Comparison of ENCODE assay signal across 9 cellular contexts in genomic region chr14:61280526-61281185, GRCh38. TPM values are rescaled to one million over a fixed set of nuclear protein-coding genes. Genes with fewer than 3 reads are reported as not detected.
DNase-seq lines count a peak whose midpoint lies in the region; ATAC-seq and TF ChIP-seq lines count a peak whose summit lies in the region.
"Had no signal": no experiment of that assay in that cellular context is flagged by ENCODE, and none has a peak within 500 bp of the region (broad histone marks: within the 10 kb centered on the region; RNA-seq: fewer than 3 reads in every experiment).

No MANE protein-coding gene starts in this region.

- WGBS in neuronal stem cell (ENCODE audit: extremely low coverage in 2 of 2, insufficient read length in 2 of 2, insufficient replicate concordance in 1 of 2), 2 donors, result no CpG with 5 or more reads among the region's 81 CpGs

- no peak overlapping the region for H4K8ac ChIP-seq in neuronal stem cell (ENCODE audit: low read depth, low read length)

- no peaks in the 10 kb centered on the region for H3K36me3 Mint-ChIP-seq in activated T-helper 1 cell treated with anti-CD3 and anti-CD28 coated beads, Interleukin-12 subunit alpha, Interleukin-12 subunit beta, Interleukin-2, Interleukin-4 antibody, amounts not matched to agents 30 ng/mL and 10 ng/mL and 1 ng/mL, durations not matched to agents 14 hours and 24 hours and 36 hours (ENCODE audit: low read depth)

- H3K36me3 ChIP-seq in ES-I3 (ENCODE audit: insufficient read depth, low read length) (no peaks in the 10 kb centered on the region), neuronal stem cell (replicated peaks in 1 of 2; ENCODE audit: control insufficient read depth in 2 of 2, insufficient read depth in 2 of 2, low read length in 2 of 2) (no peaks in the 10 kb centered on the region), stomach smooth muscle (ENCODE audit: control insufficient read depth in 2 of 2, insufficient read depth in 2 of 2, low read length in 2 of 2) (no peaks in the 10 kb centered on the region)

- H3K4me1 Mint-ChIP-seq in activated T-helper 1 cell treated with anti-CD3 and anti-CD28 coated beads, Interleukin-12 subunit alpha, Interleukin-12 subunit beta, Interleukin-2, Interleukin-4 antibody, amounts not matched to agents 30 ng/mL and 10 ng/mL and 1 ng/mL, durations not matched to agents 14 hours and 24 hours and 36 hours (ENCODE audit: low read depth), result peaks cover 34% of the 10 kb centered on the region

- H3K4me2 ChIP-seq in neuronal stem cell (ENCODE audit: insufficient read depth, low read length, poor library complexity, severe bottlenecking), result peak overlapping the region; percentile 83

- H3K9me3 ChIP-seq in ES-I3 (ENCODE audit: control insufficient read depth, insufficient read depth, low read length) (no peaks in the 10 kb centered on the region), neuronal stem cell (replicated peaks in 1 of 2; ENCODE audit: control insufficient read depth in 2 of 2, insufficient read depth in 1 of 2, low read depth in 1 of 2, low read length in 2 of 2) (peaks cover 0 to 7% of the 10 kb centered on the region in 2 donors), stomach smooth muscle (ENCODE audit: control insufficient read depth in 2 of 2, low read length in 2 of 2) (no peaks in the 10 kb centered on the region)

- intact Hi-C loops in activated T-helper 1 cell treated with anti-CD3 and anti-CD28 coated beads, Interleukin-12 subunit alpha, Interleukin-12 subunit beta, Interleukin-2, Interleukin-4 antibody, amounts not matched to agents 30 ng/mL and 10 ng/mL and 1 ng/mL, durations not matched to agents 14 hours and 24 hours and 36 hours (cut with micrococcal nuclease), result loop anchor here (1.0 to 5.0 kb wide), 2 partner anchors 11 to 42 kb away; partner anchors contain the start of gene PRKCH

- H3K27ac ChIP-seq in neuronal stem cell (replicated peaks; ENCODE audit: low read length) (no peak overlapping the region), stomach smooth muscle (ENCODE audit: low read length) (no peak overlapping the region)

- peak overlapping the region; percentile 71 for H2BK15ac ChIP-seq in neuronal stem cell (ENCODE audit: low read length)

- peak overlapping the region; percentile 90 for H2AFZ ChIP-seq in neuronal stem cell (ENCODE audit: low read length)

- H2BK12ac ChIP-seq in neuronal stem cell (ENCODE audit: low read length), result no peak overlapping the region

- peak overlapping the region; percentile 26 for H3K4me3 ChIP-seq in fibroblast of villous mesenchyme (ENCODE audit: low read depth, low read length)
- peak overlapping the region in 1 of 2 donors; percentile 80 for H3K4me3 ChIP-seq in neuronal stem cell (ENCODE audit: low read length in 2 of 2)
- H3K4me3 ChIP-seq in stomach smooth muscle (ENCODE audit: low read length in 2 of 2), result peak overlapping the region; percentile 43 to 67
- H3K4me3 ChIP-seq: K562 had no signal

- H3K27me3 Mint-ChIP-seq in activated T-helper 1 cell treated with anti-CD3 and anti-CD28 coated beads, Interleukin-12 subunit alpha, Interleukin-12 subunit beta, Interleukin-2, Interleukin-4 antibody, amounts not matched to agents 30 ng/mL and 10 ng/mL and 1 ng/mL, durations not matched to agents 14 hours and 24 hours and 36 hours (ENCODE audit: insufficient read depth), result peaks cover 25% of the 10 kb centered on the region

- H3K23ac ChIP-seq in neuronal stem cell (ENCODE audit: low read depth, low read length, poor library complexity), result peak overlapping the region; percentile 80

- ATAC-seq in GM18498 (IDR thresholded peaks at IDR 0.05; ENCODE audit: unreplicated experiment) (no peak), HG02884 (IDR thresholded peaks at IDR 0.05; ENCODE audit: unreplicated experiment) (no peak)
- ATAC-seq: K562 had no signal

- no peak overlapping the region for H2BK120ac ChIP-seq in neuronal stem cell (ENCODE audit: low read depth, low read length)

- H2AK5ac ChIP-seq in neuronal stem cell (ENCODE audit: low read depth, low read length), result no peak overlapping the region

- peak overlapping the region; percentile 85 for H2BK5ac ChIP-seq in neuronal stem cell (ENCODE audit: low read length)

- H3K27me3 ChIP-seq in neuronal stem cell (ENCODE audit: control insufficient read depth in 3 of 3, insufficient read depth in 3 of 3, low read depth in 1 of 3, low read length in 3 of 3) (peaks cover 18 to 83% (median 28%) of the 10 kb centered on the region in 3 experiments), stomach smooth muscle (ENCODE audit: control insufficient read depth in 1 of 2, insufficient read depth in 2 of 2, low read length in 2 of 2) (peaks cover 11 to 37% of the 10 kb centered on the region in 2 donors)

- H3K18ac ChIP-seq in neuronal stem cell (ENCODE audit: low read length), result peak overlapping the region; percentile 90

- peak overlapping the region; percentile 59 for H3K4ac ChIP-seq in neuronal stem cell (ENCODE audit: low read length)

- H3K27ac Mint-ChIP-seq in activated T-helper 1 cell treated with anti-CD3 and anti-CD28 coated beads, Interleukin-12 subunit alpha, Interleukin-12 subunit beta, Interleukin-2, Interleukin-4 antibody, amounts not matched to agents 30 ng/mL and 10 ng/mL and 1 ng/mL, durations not matched to agents 14 hours and 24 hours and 36 hours, result peak overlapping the region; percentile 69

- peak; percentile 63 for DNase-seq in NCI-H510A (lab: John Stamatoyannopoulos, UW)
- DNase-seq in activated T-helper 1 cell treated with anti-CD3 and anti-CD28 coated beads, Interleukin-12 subunit alpha, Interleukin-12 subunit beta, Interleukin-2, Interleukin-4 antibody, amounts not matched to agents 30 ng/mL and 10 ng/mL and 1 ng/mL, durations not matched to agents 14 hours and 24 hours and 36 hours (ENCODE audit: low spot score), result peak; percentile 68
- peak; percentile 10 for DNase-seq in fibroblast of villous mesenchyme (ENCODE audit: low read depth)
- no peak for DNase-seq in neuronal stem cell (ENCODE audit: low spot score)

- H3K4me3 Mint-ChIP-seq in activated T-helper 1 cell treated with anti-CD3 and anti-CD28 coated beads, Interleukin-12 subunit alpha, Interleukin-12 subunit beta, Interleukin-2, Interleukin-4 antibody, amounts not matched to agents 30 ng/mL and 10 ng/mL and 1 ng/mL, durations not matched to agents 14 hours and 24 hours and 36 hours, result peak overlapping the region; percentile 84

- no peaks in the 10 kb centered on the region for H3K4me1 ChIP-seq in ES-I3 (ENCODE audit: insufficient read depth, low read length)
- H3K4me1 ChIP-seq in neuronal stem cell (ENCODE audit: control insufficient read depth in 2 of 2, insufficient read depth in 1 of 2, low read depth in 1 of 2, low read length in 2 of 2), result no peaks in the 10 kb centered on the region
- no peaks in the 10 kb centered on the region for H3K4me1 ChIP-seq in stomach smooth muscle (ENCODE audit: control insufficient read depth, insufficient read depth, low read length)

- no peaks in the 10 kb centered on the region for H3K9me3 Mint-ChIP-seq in activated T-helper 1 cell treated with anti-CD3 and anti-CD28 coated beads, Interleukin-12 subunit alpha, Interleukin-12 subunit beta, Interleukin-2, Interleukin-4 antibody, amounts not matched to agents 30 ng/mL and 10 ng/mL and 1 ng/mL, durations not matched to agents 14 hours and 24 hours and 36 hours

- H3K9ac ChIP-seq in ES-I3 (ENCODE audit: low read depth, low read length), result peak overlapping the region; percentile 76
- H3K9ac ChIP-seq in neuronal stem cell (ENCODE audit: low read depth, low read length, poor library complexity), result peak overlapping the region; percentile 30
- H3K9ac ChIP-seq in stomach smooth muscle (ENCODE audit: low read length in 2 of 2), result peak overlapping the region in 1 of 2 donors; percentile 21

- H3K79me1 ChIP-seq in neuronal stem cell (ENCODE audit: low read depth, low read length), result no peaks in the 10 kb centered on the region

- no peak overlapping the region for H4K91ac ChIP-seq in neuronal stem cell (ENCODE audit: low read depth, low read length, poor library complexity)

- H3K14ac ChIP-seq in neuronal stem cell (ENCODE audit: low read length), result peak overlapping the region; percentile 97

- peak; percentile 3 for TF ChIP-seq CTCF in fibroblast of villous mesenchyme (IDR thresholded peaks at IDR 0.05; ENCODE audit: insufficient read depth, low read depth, low read length)

RNA-seq across cellular contexts. Expression of gene TMEM30B, which starts 0.5 kb away (rescaled TPM):
- 0.26 and 0.56 TPM in 2 replicates for total RNA-seq in activated T-helper 1 cell treated with anti-CD3 and anti-CD28 coated beads, Interleukin-12 subunit alpha, Interleukin-12 subunit beta, Interleukin-2, Interleukin-4 antibody, amounts not matched to agents 30 ng/mL and 10 ng/mL and 1 ng/mL, durations not matched to agents 14 hours and 24 hours and 36 hours
- total RNA-seq in fibroblast of villous mesenchyme, result 0.32 TPM in 1 of 2 replicates, not detected in the other
- 0.03 TPM for polyA plus RNA-seq in neuronal stem cell (2013, experiment 1 of 2)
- 0.06 TPM for polyA plus RNA-seq in neuronal stem cell (2013, experiment 2 of 2)
- polyA plus RNA-seq: K562 had no signal

RNA-seq across cellular contexts. Expression of gene PRKCH, which starts 40.7 kb away (rescaled TPM):
- total RNA-seq in activated T-helper 1 cell treated with anti-CD3 and anti-CD28 coated beads, Interleukin-12 subunit alpha, Interleukin-12 subunit beta, Interleukin-2, Interleukin-4 antibody, amounts not matched to agents 30 ng/mL and 10 ng/mL and 1 ng/mL, durations not matched to agents 14 hours and 24 hours and 36 hours, result 145 and 151 TPM in 2 replicates
- total RNA-seq in fibroblast of villous mesenchyme, result 0.97 and 2.6 TPM in 2 replicates
- 0.99 TPM for polyA plus RNA-seq in neuronal stem cell (2013, experiment 1 of 2)
- 1.2 TPM for polyA plus RNA-seq in neuronal stem cell (2013, experiment 2 of 2)

Comparison
In these comparisons a context has a peak if more than half of its experiments do, and no peak if none do; other contexts are left out.
1. RNA of gene PRKCH, which starts 40.7 kb away (total RNA-seq): 145 to 151 TPM in activated T-helper 1 cell treated with anti-CD3 and anti-CD28 coated beads, Interleukin-12 subunit alpha, Interleukin-12 subunit beta, Interleukin-2, Interleukin-4 antibody, amounts not matched to agents 30 ng/mL and 10 ng/mL and 1 ng/mL, durations not matched to agents 14 hours and 24 hours and 36 hours; 0.97 to 2.6 TPM in fibroblast of villous mesenchyme; every median in the first group is over 10 times any median in the second.